Comparison of ENCODE assay signal across 8 cellular contexts in genomic region chr6:50791900-50792508, GRCh38. TPM values are rescaled to one million over a fixed set of nuclear protein-coding genes. Genes with fewer than 3 reads are reported as not detected.
DNase-seq lines count a peak whose midpoint lies in the region; ATAC-seq and TF ChIP-seq lines count a peak whose summit lies in the region.

No MANE protein-coding gene starts in this region.

- no peak overlapping the region for H3K4me3 ChIP-seq in AG04450 (ENCODE audit: low read depth, low read length)

- TF ChIP-seq CTCF in AG04450 (IDR thresholded peaks at IDR 0.05; ENCODE audit: low read depth, low read length) (peak; percentile 72), GM13976 (IDR thresholded peaks at IDR 0.05; ENCODE audit: borderline replicate concordance, control extremely low read depth, extremely low read depth, insufficient read depth, missing control alignments) (peak; percentile 48)

- no peaks in the 10 kb centered on the region for H3K9me3 ChIP-seq in AG04450 (ENCODE audit: control insufficient read depth, insufficient read depth, low read length)

- no peak for DNase-seq in AG04450 (ENCODE audit: low read depth, low spot score)
- peak; percentile 28 for DNase-seq in GM13976 (ENCODE audit: low spot score)
- peak; percentile 22 for DNase-seq in NCI-H226
- peak; percentile 44 to 71 for DNase-seq in T47D (ENCODE audit: low read depth in 1 of 2, low spot score in 1 of 2)
- DNase-seq in lung microvascular endothelial cell (ENCODE audit: low read depth in 2 of 2): peak; percentile 58 to 59
- DNase-seq in NK-92 (lab: John Stamatoyannopoulos, UW; ENCODE audit: unreplicated experiment): no peak

- H3K27ac ChIP-seq in AG04450 (ENCODE audit: low read depth, low read length): no peak overlapping the region

- POLR2A ChIA-PET in AG04450 (lab: Yijun Ruan, JAX): no interaction called here

- in situ Hi-C loops in GM13976 (cut with MboI; ENCODE audit: low sequenced_read_pairs, unreplicated experiment): loop anchor here (25.0 kb wide), 1 partner anchor 655 kb away; no protein-coding TSS in a partner anchor
- in situ Hi-C loops in T47D (cut with HindIII; ENCODE audit: low pct_unique_long_range_greater_than_20kb, low sequenced_read_pairs): no loop called here

- ATAC-seq in HG02938 (IDR thresholded peaks at IDR 0.05; ENCODE audit: unreplicated experiment): peak; percentile 70
- ATAC-seq in GM19328 (IDR thresholded peaks at IDR 0.05; ENCODE audit: unreplicated experiment): no peak

- H3K27me3 ChIP-seq in AG04450 (ENCODE audit: control insufficient read depth, insufficient read depth, low read length): no peaks in the 10 kb centered on the region

- CTCF ChIA-PET in AG04450 (lab: Charles Lee): interaction anchor here (0.8 kb wide), 1 partner anchor 648 kb away, joined by 3 read pairs; no protein-coding TSS in a partner anchor

RNA-seq across cellular contexts. Expression of gene TFAP2B, which starts 26.7 kb away (rescaled TPM):
- polyA plus RNA-seq in AG04450 (2011; rRNA removed): not detected in 2 replicates
- not detected in 2 replicates for polyA minus RNA-seq in AG04450 (2011; rRNA and poly(A)+ RNA removed)
- not detected in 2 replicates for total RNA-seq in lung microvascular endothelial cell

Comparison
In these comparisons a context has a peak if more than half of its experiments do, and no peak if none do; other contexts are left out.
1. DNase-seq: peak in GM13976 (single experiment), NCI-H226 (single experiment), T47D (2 of 2) and lung microvascular endothelial cell (2 of 2); none in AG04450 (single experiment) and NK-92 (single experiment).